Comparison of ENCODE assay signal across 19 cellular contexts in the genomic region with DNA sequence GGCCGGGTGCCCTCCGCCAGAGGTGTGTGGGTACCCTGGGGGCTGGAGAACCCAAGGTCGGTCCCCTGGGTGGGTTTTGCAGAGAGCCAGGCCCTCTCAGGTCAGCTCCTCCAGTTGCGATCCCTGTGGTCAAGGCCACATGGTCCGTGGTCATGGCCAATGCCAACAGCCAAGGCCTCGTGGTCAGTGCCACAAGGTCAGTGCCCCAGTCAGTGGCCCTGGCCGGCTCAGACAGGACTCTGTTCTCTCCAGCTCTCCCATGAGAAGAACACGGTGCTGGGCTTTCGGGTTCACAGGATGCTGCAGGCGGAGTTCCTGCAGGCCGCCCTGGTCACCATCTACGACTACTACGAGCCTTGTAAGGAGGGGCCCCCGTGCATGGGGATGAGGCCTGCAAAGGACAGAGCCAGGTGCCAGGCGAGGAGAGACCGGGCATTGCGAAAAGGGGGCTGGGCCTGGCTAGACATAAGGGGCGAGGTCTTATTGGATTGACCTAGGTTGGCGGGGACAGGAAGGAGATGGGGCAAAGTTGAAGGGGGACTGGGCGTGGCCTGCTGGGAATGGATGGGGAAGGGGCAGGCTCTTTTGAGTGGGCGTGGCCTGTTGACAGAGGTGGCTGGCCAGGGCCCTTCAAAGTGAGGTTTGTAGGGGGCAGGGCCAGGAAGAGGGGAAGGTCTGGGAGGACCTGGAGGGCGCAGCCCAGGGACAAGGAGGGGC. TPM values are rescaled to one million over a fixed set of nuclear protein-coding genes. Genes with fewer than 3 reads are reported as not detected.
DNase-seq lines count a peak whose midpoint lies in the region; ATAC-seq, FAIRE-seq and TF ChIP-seq lines count a peak whose summit lies in the region.
"Had no signal": no experiment of that assay in that cellular context is flagged by ENCODE, and none has a peak within 500 bp of the region (broad histone marks: within the 10 kb centered on the region; RNA-seq: fewer than 3 reads in every experiment).

No MANE protein-coding gene starts in this region.

- WGBS in H1 (ENCODE audit: extremely low coverage in 1 of 2, insufficient coverage in 1 of 2, insufficient read length in 1 of 2, insufficient replicate concordance in 2 of 2, low coverage in 1 of 2, low lambda C conversion rate in 2 of 2, missing lambda C conversion rate in 1 of 2), 2 experiments: 81% methylated on average over 21 of the region's 22 CpGs; no CpG with 5 or more reads in 1 of the 2 experiments
- 12% methylated on average over 11 of the region's 22 CpGs for WGBS in right lobe of liver (ENCODE audit: insufficient coverage, low coverage, low lambda C conversion rate, missing lambda C conversion rate)
- 76% methylated on average over 22 of the region's 22 CpGs for WGBS in prostate gland

- no peak overlapping the region for H2AK5ac ChIP-seq in H1 (ENCODE audit: low read depth, low read length)

- no peak overlapping the region for H3K4ac ChIP-seq in H1 (replicated peaks; ENCODE audit: insufficient read length, low read depth, low read length)

- H4K91ac ChIP-seq in H1 (replicated peaks; ENCODE audit: insufficient read length, low read length): peak overlapping the region; percentile 66

- H3K27me3 ChIP-seq in GM23338 (ENCODE audit: insufficient read depth): no peaks in the 10 kb centered on the region
- H3K27me3 ChIP-seq in H1 (replicated peaks in 1 of 4; ENCODE audit: control insufficient read depth in 3 of 4, extremely low read depth in 1 of 4, insufficient read depth in 3 of 4, low read length in 3 of 4): no peaks in the 10 kb centered on the region
- H3K27me3 ChIP-seq in right lobe of liver: no peaks in the 10 kb centered on the region
- H3K27me3 ChIP-seq in prostate gland (replicated peaks; ENCODE audit: insufficient read depth): no peaks in the 10 kb centered on the region
- H3K27me3 ChIP-seq: SJCRH30 had no signal

- TF ChIP-seq CTCF in GM23338 (conservative IDR thresholded peaks at IDR 0.05; ENCODE audit: low read depth in 2 of 2) (no peak), H1 (IDR thresholded peaks at IDR 0.05; ENCODE audit: control extremely low read depth in 1 of 3, insufficient read depth in 1 of 3, low read depth in 1 of 3, low read length in 3 of 3) (no peak), right lobe of liver (IDR thresholded peaks at IDR 0.05) (no peak), prostate gland (IDR thresholded peaks at IDR 0.05) (no peak)

- H3K27me3 Mint-ChIP-seq in GM23338 (ENCODE audit: insufficient read depth, low read depth, poor library complexity): peaks cover 11% of the 10 kb centered on the region

- no peaks in the 10 kb centered on the region for H3K36me3 ChIP-seq in GM23338 (ENCODE audit: insufficient read depth)
- H3K36me3 ChIP-seq in H1 (ENCODE audit: control insufficient read depth in 2 of 4, insufficient read depth in 4 of 4, low read length in 3 of 4): no peaks in the 10 kb centered on the region
- no peaks in the 10 kb centered on the region for H3K36me3 ChIP-seq in right lobe of liver
- no peaks in the 10 kb centered on the region for H3K36me3 ChIP-seq in prostate gland
- H3K36me3 ChIP-seq: BE2C, SJCRH30 had no signal

- H3K4me2 ChIP-seq in GM23338 (0 out of 2 replicates have a peak overlapping the region, but pooled peaks have one; percentile 64), H1 (ENCODE audit: insufficient read depth in 1 of 2, low read depth in 2 of 2, low read length in 2 of 2) (no peak overlapping the region)

- POLR2A ChIA-PET in H1 (lab: Charles Lee; ENCODE audit: partially characterized antibody): interaction anchor here (0.7 to 1.3 kb wide), 3 partner anchors 39 to 45 kb away, joined by 3 read pairs; no protein-coding TSS in a partner anchor

- H3K4me1 Mint-ChIP-seq in GM23338: peaks cover 8% of the 10 kb centered on the region

- no peaks in the 10 kb centered on the region for H3K23me2 ChIP-seq in H1 (ENCODE audit: low read depth, low read length)

- TF ChIP-seq POLR2A in H1 (IDR thresholded peaks at IDR 0.05; ENCODE audit: control extremely low read depth in 1 of 2, low read depth in 2 of 2, low read length in 2 of 2) (no peak), right lobe of liver (IDR thresholded peaks at IDR 0.05) (no peak), prostate gland (IDR thresholded peaks at IDR 0.05) (no peak)

- intact Hi-C loops in right lobe of liver (cut with DNase I) (loop anchor here in 1 of 2 donors (2.0 kb wide), 1 partner anchor 34 kb away; no protein-coding TSS in a partner anchor), prostate gland (cut with DNase I) (no loop called here)

- H3K9me2 ChIP-seq in GM23338 (ENCODE audit: insufficient read depth): peaks cover 5% of the 10 kb centered on the region; the same call in 1 of the 2 replicates

- no peak overlapping the region for H3K4me3 Mint-ChIP-seq in GM23338
- H3K4me3 Mint-ChIP-seq: CD4-positive, alpha-beta memory T cell had no signal

- H3K27ac Mint-ChIP-seq in GM23338: no peak overlapping the region

- no peak overlapping the region; the same call in 1 of the 2 replicates for H3K18ac ChIP-seq in H1 (ENCODE audit: extremely low read depth, low read length)

- H3K4me1 ChIP-seq in GM23338 (ENCODE audit: insufficient read depth) (0 out of 2 replicates have a peak, but pooled peaks cover 6% of the 10 kb centered on the region), H1 (replicated peaks in 1 of 4; ENCODE audit: control insufficient read depth in 3 of 4, insufficient read depth in 4 of 4, low read length in 3 of 4) (peaks cover 0 to 10% (median 5%) of the 10 kb centered on the region in 4 experiments; a peak in 6 of 7 replicates), right lobe of liver (peaks cover 0 to 41% (median 7%) of the 10 kb centered on the region in 4 donors), prostate gland (replicated peaks) (no peaks in the 10 kb centered on the region)
- H3K4me1 ChIP-seq: BE2C, SJCRH30 had no signal

- DNase-seq in GM23338 (ENCODE audit: low spot score) (peak; percentile 95), H1 (ENCODE audit: low read depth in 1 of 2, low spot score in 2 of 2) (peak in 1 of 2 experiments; percentile 74), right lobe of liver (peak; percentile 91 to 97 (median 94)), SHP77 treated with DMSO at 0.1 percent for 48 hours (lab: John Stamatoyannopoulos, UW) (no peak), prostate gland (ENCODE audit: low spot score) (no peak)
- DNase-seq: 8988T; BE2C; Calu3; CD4-positive, alpha-beta memory T cell; HCEC 1CT; NCI-H1417; NCI-H1930; NCI-H446; NCI-H69; NK-92 treated with Interleukin-12 subunit alpha and Interleukin-12 subunit beta, amount 100 ng/mL, for 24 hours; RPMI8226; SJCRH30 had no signal

- H4K20me1 ChIP-seq in GM23338 (replicated peaks; ENCODE audit: insufficient read depth) (no peaks in the 10 kb centered on the region), H1 (replicated peaks in 1 of 2; ENCODE audit: control insufficient read depth in 1 of 2, insufficient read depth in 2 of 2, low read length in 2 of 2) (no peaks in the 10 kb centered on the region)

- no peak overlapping the region; the same call in 1 of the 2 replicates for H2BK5ac ChIP-seq in H1 (ENCODE audit: low read depth, low read length)

- H3K79me2 ChIP-seq in GM23338 (replicated peaks; ENCODE audit: insufficient read depth) (no peaks in the 10 kb centered on the region), H1 (ENCODE audit: control insufficient read depth in 1 of 2, insufficient read depth in 2 of 2, low read length in 2 of 2) (no peaks in the 10 kb centered on the region)

- H3K9me3 ChIP-seq in H1 (ENCODE audit: insufficient read depth in 2 of 2, low read depth in 1 of 2, low read length in 1 of 2): peaks cover 10 to 12% of the 10 kb centered on the region in 2 experiments
- no peaks in the 10 kb centered on the region for H3K9me3 ChIP-seq in right lobe of liver
- H3K9me3 ChIP-seq in prostate gland: no peaks in the 10 kb centered on the region
- H3K9me3 ChIP-seq: SJCRH30 had no signal

- H2BK20ac ChIP-seq in H1 (ENCODE audit: low read length): no peak overlapping the region

- no peak for TF ChIP-seq RAD21 in H1 (IDR thresholded peaks at IDR 0.05 in 1 of 2, conservative IDR thresholded peaks at IDR 0.05 in 1 of 2; ENCODE audit: low read depth in 2 of 2, low read length in 2 of 2)

- no peak overlapping the region for H3K14ac ChIP-seq in H1 (ENCODE audit: insufficient read length)

- H3K4me3 ChIP-seq in GM23338 (no peak overlapping the region), H1 (ENCODE audit: extremely low read depth in 1 of 4, insufficient read depth in 2 of 4, low read depth in 3 of 4, low read length in 4 of 4) (no peak overlapping the region), right lobe of liver (peak overlapping the region; percentile 42 to 68 (median 55)), prostate gland (no peak overlapping the region)
- H3K4me3 ChIP-seq: SJCRH30 had no signal

- no peak overlapping the region for H3K23ac ChIP-seq in H1 (ENCODE audit: insufficient read length)

- FAIRE-seq in H1 (lab: Jason Lieb, UNC): no peak
- FAIRE-seq: GM19239 had no signal

- no peak overlapping the region for H2BK12ac ChIP-seq in H1 (ENCODE audit: low read depth, low read length)

- ATAC-seq in GM23338: peak; percentile 94
- ATAC-seq in right lobe of liver: peak; percentile 81 to 90 (median 83)
- ATAC-seq in HG02885 (IDR thresholded peaks at IDR 0.05; ENCODE audit: poor library complexity, unreplicated experiment): no peak

- H3K36me3 Mint-ChIP-seq in GM23338 (ENCODE audit: low read depth): peaks cover 6% of the 10 kb centered on the region; the same call in 1 of the 3 replicates
- H3K36me3 Mint-ChIP-seq: CD4-positive, alpha-beta memory T cell had no signal

- H4K5ac ChIP-seq in H1 (ENCODE audit: insufficient read length, low read depth, low read length): no peak overlapping the region

- H3F3A ChIP-seq in GM23338 (replicated peaks; ENCODE audit: low read depth): no peaks in the 10 kb centered on the region

- H4K8ac ChIP-seq in H1 (ENCODE audit: extremely low read depth, insufficient read depth, low read length): no peak overlapping the region

- H2BK120ac ChIP-seq in H1 (replicated peaks; ENCODE audit: low read depth, low read length): no peak overlapping the region

- peaks cover 26% of the 10 kb centered on the region for H3K9me3 Mint-ChIP-seq in GM23338

- H2AFZ ChIP-seq in GM23338: peak overlapping the region; percentile 78; the same call in 1 of the 2 replicates
- no peak overlapping the region for H2AFZ ChIP-seq in H1 (ENCODE audit: low read length)

- no peak overlapping the region for H3K27ac ChIP-seq in GM23338 (ENCODE audit: low read depth)
- no peak overlapping the region for H3K27ac ChIP-seq in H1 (ENCODE audit: low read depth, low read length)
- peak overlapping the region; percentile 57 to 86 (median 58) for H3K27ac ChIP-seq in right lobe of liver
- H3K27ac ChIP-seq in prostate gland: no peak overlapping the region
- H3K27ac ChIP-seq: SJCRH30 had no signal

- TF ChIP-seq EP300 in H1 (IDR thresholded peaks at IDR 0.05; ENCODE audit: borderline replicate concordance in 1 of 2, low read depth in 2 of 2, low read length in 2 of 2): no peak

- no peak overlapping the region for H2BK15ac ChIP-seq in H1 (ENCODE audit: low read length)

- CTCF ChIA-PET in H1 (lab: Charles Lee; ENCODE audit: partially characterized antibody): interaction anchor here (1.2 kb wide), 1 partner anchor 27 kb away, joined by 3 read pairs; no protein-coding TSS in a partner anchor

- H3K56ac ChIP-seq in H1 (replicated peaks; ENCODE audit: insufficient read length, low read depth, low read length): no peak overlapping the region

- no peak overlapping the region for H3K9ac ChIP-seq in H1 (replicated peaks in 1 of 4; ENCODE audit: extremely low read depth in 1 of 4, low read depth in 3 of 4, low read length in 3 of 4)

- H3K79me1 ChIP-seq in H1 (ENCODE audit: low read depth, low read length): no peaks in the 10 kb centered on the region; the same call in 1 of the 2 replicates

RNA-seq across cellular contexts. Expression of a gene that starts 15.2 kb away (rescaled TPM):
- total RNA-seq in GM23338 (2014; rRNA removed; shearing (Covaris generic)): 21.9 and 31.7 TPM in 2 replicates
- polyA plus RNA-seq in GM23338 (2016; fragmentation: Nextera tagmentation; extraction: Ambion mirVana) (32.1 and 33.6 TPM in 2 replicates), H1 (2011; rRNA removed) (37.1 and 47.0 TPM in 2 replicates)
- total RNA-seq in H1 (2021; fragmentation: NEBNext Ultra II Directional; extraction: Animal tissue kit (Norgen Biotek cat#: 25700)): 24.5 and 25.3 TPM in 2 replicates
- 44.9 TPM for polyA plus RNA-seq in H1 (2011; cell fraction: cytosol; rRNA removed)
- 111 TPM for polyA plus RNA-seq in H1 (2011; cell fraction: nucleus; rRNA removed)
- 23.9 to 30.6 TPM (median 28.3 TPM) in 4 replicates for polyA plus RNA-seq in H1 (2012, experiment 1 of 2)
- polyA plus RNA-seq in H1 (2012, experiment 2 of 2): 22.6 TPM
- 25.2 TPM for polyA plus RNA-seq in H1 (2013, experiment 1 of 2)
- polyA plus RNA-seq in H1 (2013, experiment 2 of 2): 24.6 TPM
- 14.0 and 20.2 TPM in 2 replicates for polyA minus RNA-seq in H1 (2011; rRNA and poly(A)+ RNA removed)
- 17.1 TPM for polyA minus RNA-seq in H1 (2011; cell fraction: cytosol; rRNA and poly(A)+ RNA removed)
- polyA minus RNA-seq in H1 (2011; cell fraction: nucleus; rRNA and poly(A)+ RNA removed): 22.7 TPM
- total RNA-seq in right lobe of liver (100 to 1,000 TPM in 1 of 6 experiments, 10 to 100 TPM in 5; 68.5 to 119 (median 88.9) TPM), prostate gland (10 to 100 TPM; 23.5 to 36.0 TPM)
- total RNA-seq: SJCRH30 had no signal

RNA-seq across cellular contexts. Expression of a gene that starts 31.6 kb away (rescaled TPM):
- total RNA-seq in GM23338 (2014; rRNA removed; shearing (Covaris generic)): not detected in 2 replicates
- 0.17 TPM in 1 of 2 replicates, not detected in the other for polyA plus RNA-seq in GM23338 (2016; fragmentation: Nextera tagmentation; extraction: Ambion mirVana)
- not detected in 2 replicates for total RNA-seq in H1 (2021; fragmentation: NEBNext Ultra II Directional; extraction: Animal tissue kit (Norgen Biotek cat#: 25700))
- polyA plus RNA-seq in H1 (2011; rRNA removed): 0.20 and 0.38 TPM in 2 replicates
- polyA plus RNA-seq in H1 (2011; cell fraction: cytosol; rRNA removed): 0.14 TPM
- 0.27 TPM for polyA plus RNA-seq in H1 (2011; cell fraction: nucleus; rRNA removed)
- 0.13 TPM in 1 of 4 replicates, not detected in the others for polyA plus RNA-seq in H1 (2012, experiment 1 of 2)
- not detected for polyA plus RNA-seq in H1 (2012, experiment 2 of 2)
- 0.18 TPM for polyA plus RNA-seq in H1 (2013, experiment 1 of 2)
- 0.11 TPM for polyA plus RNA-seq in H1 (2013, experiment 2 of 2)
- 0.32 TPM in 1 of 2 replicates, not detected in the other for polyA minus RNA-seq in H1 (2011; rRNA and poly(A)+ RNA removed)
- not detected for polyA minus RNA-seq in H1 (2011; cell fraction: cytosol; rRNA and poly(A)+ RNA removed)
- not detected for polyA minus RNA-seq in H1 (2011; cell fraction: nucleus; rRNA and poly(A)+ RNA removed)
- total RNA-seq in right lobe of liver: 10 to 100 TPM; 12.6 to 18.6 (median 15.0) TPM
- 1 to 10 TPM in 1 of 2 donors, not detected in 1; 2.4 TPM for total RNA-seq in prostate gland
- total RNA-seq: SJCRH30 had no signal

RNA-seq across cellular contexts. Expression of a gene that starts 35.3 kb away (rescaled TPM):
- 56.5 and 71.8 TPM in 2 replicates for total RNA-seq in GM23338 (2014; rRNA removed; shearing (Covaris generic))
- polyA plus RNA-seq in GM23338 (2016; fragmentation: Nextera tagmentation; extraction: Ambion mirVana): 76.9 and 81.9 TPM in 2 replicates
- 72.6 and 74.4 TPM in 2 replicates for total RNA-seq in H1 (2021; fragmentation: NEBNext Ultra II Directional; extraction: Animal tissue kit (Norgen Biotek cat#: 25700))
- 48.8 and 74.7 TPM in 2 replicates for polyA plus RNA-seq in H1 (2011; rRNA removed)
- polyA plus RNA-seq in H1 (2011; cell fraction: cytosol; rRNA removed): 72.1 TPM
- polyA plus RNA-seq in H1 (2011; cell fraction: nucleus; rRNA removed): 93.6 TPM
- 38.2 to 69.3 TPM (median 62.8 TPM) in 4 replicates for polyA plus RNA-seq in H1 (2012, experiment 1 of 2)
- 41.6 TPM for polyA plus RNA-seq in H1 (2012, experiment 2 of 2)
- 41.1 TPM for polyA plus RNA-seq in H1 (2013, experiment 1 of 2)
- 37.0 TPM for polyA plus RNA-seq in H1 (2013, experiment 2 of 2)
- 54.9 and 96.9 TPM in 2 replicates for polyA minus RNA-seq in H1 (2011; rRNA and poly(A)+ RNA removed)
- 52.8 TPM for polyA minus RNA-seq in H1 (2011; cell fraction: cytosol; rRNA and poly(A)+ RNA removed)
- polyA minus RNA-seq in H1 (2011; cell fraction: nucleus; rRNA and poly(A)+ RNA removed): 45.3 TPM
- 10 to 100 TPM; 11.2 to 19.9 (median 18.4) TPM for total RNA-seq in right lobe of liver
- total RNA-seq in prostate gland: 10 to 100 TPM; 27.6 to 47.2 TPM

RNA-seq across cellular contexts. Expression of a gene that starts 40.6 kb away (rescaled TPM):
- 1.2 and 4.0 TPM in 2 replicates for total RNA-seq in GM23338 (2014; rRNA removed; shearing (Covaris generic))
- 3.4 and 4.3 TPM in 2 replicates for polyA plus RNA-seq in GM23338 (2016; fragmentation: Nextera tagmentation; extraction: Ambion mirVana)
- 17.8 and 18.0 TPM in 2 replicates for total RNA-seq in H1 (2021; fragmentation: NEBNext Ultra II Directional; extraction: Animal tissue kit (Norgen Biotek cat#: 25700))
- 9.2 and 16.2 TPM in 2 replicates for polyA plus RNA-seq in H1 (2011; rRNA removed)
- 12.6 TPM for polyA plus RNA-seq in H1 (2011; cell fraction: cytosol; rRNA removed)
- polyA plus RNA-seq in H1 (2011; cell fraction: nucleus; rRNA removed): 21.5 TPM
- 11.8 to 21.7 TPM (median 15.7 TPM) in 4 replicates for polyA plus RNA-seq in H1 (2012, experiment 1 of 2)
- 3.7 TPM for polyA plus RNA-seq in H1 (2012, experiment 2 of 2)
- polyA plus RNA-seq in H1 (2013, experiment 1 of 2): 8.5 TPM
- 6.9 TPM for polyA plus RNA-seq in H1 (2013, experiment 2 of 2)
- 5.6 and 6.6 TPM in 2 replicates for polyA minus RNA-seq in H1 (2011; rRNA and poly(A)+ RNA removed)
- 9.8 TPM for polyA minus RNA-seq in H1 (2011; cell fraction: cytosol; rRNA and poly(A)+ RNA removed)
- 11.3 TPM for polyA minus RNA-seq in H1 (2011; cell fraction: nucleus; rRNA and poly(A)+ RNA removed)
- 1 to 10 TPM; 2.9 to 6.8 (median 5.0) TPM for total RNA-seq in right lobe of liver
- total RNA-seq in prostate gland: 10 to 100 TPM in 1 of 2 donors, 1 to 10 TPM in 1; 9.2 to 20.8 TPM

RNA-seq across cellular contexts. Expression of a gene that starts 48.8 kb away (rescaled TPM):
- total RNA-seq in GM23338 (2014; rRNA removed; shearing (Covaris generic)): 299 and 328 TPM in 2 replicates
- polyA plus RNA-seq in GM23338 (2016; fragmentation: Nextera tagmentation; extraction: Ambion mirVana) (238 and 244 TPM in 2 replicates), H1 (2011; rRNA removed) (238 and 426 TPM in 2 replicates)
- 281 and 284 TPM in 2 replicates for total RNA-seq in H1 (2021; fragmentation: NEBNext Ultra II Directional; extraction: Animal tissue kit (Norgen Biotek cat#: 25700))
- polyA plus RNA-seq in H1 (2011; cell fraction: cytosol; rRNA removed): 329 TPM
- polyA plus RNA-seq in H1 (2011; cell fraction: nucleus; rRNA removed): 840 TPM
- 178 to 323 TPM (median 308 TPM) in 4 replicates for polyA plus RNA-seq in H1 (2012, experiment 1 of 2)
- polyA plus RNA-seq in H1 (2012, experiment 2 of 2): 313 TPM
- 193 TPM for polyA plus RNA-seq in H1 (2013, experiment 1 of 2)
- polyA plus RNA-seq in H1 (2013, experiment 2 of 2): 175 TPM
- polyA minus RNA-seq in H1 (2011; rRNA and poly(A)+ RNA removed): 49.5 and 65.1 TPM in 2 replicates
- 92.7 TPM for polyA minus RNA-seq in H1 (2011; cell fraction: cytosol; rRNA and poly(A)+ RNA removed)
- polyA minus RNA-seq in H1 (2011; cell fraction: nucleus; rRNA and poly(A)+ RNA removed): 110 TPM
- total RNA-seq in right lobe of liver (100 to 1,000 TPM in 2 of 6 experiments, 10 to 100 TPM in 4; 68.5 to 142 (median 81.4) TPM), prostate gland (100 to 1,000 TPM; 264 to 300 TPM)

Comparison
In these comparisons a context has a peak if more than half of its experiments do, and no peak if none do; other contexts are left out.
1. DNase-seq: peak in GM23338 (single experiment) and right lobe of liver (3 of 3); none in SHP77 treated with DMSO at 0.1 percent for 48 hours (single experiment) and prostate gland (single experiment).
2. H3K27ac ChIP-seq: peak in right lobe of liver (3 of 3); none in GM23338 (single experiment), H1 (single experiment) and prostate gland (0 of 2).
3. H3K4me3 ChIP-seq: peak in right lobe of liver (3 of 3); none in GM23338 (single experiment), H1 (0 of 4) and prostate gland (0 of 2).